In the genomic region with DNA sequence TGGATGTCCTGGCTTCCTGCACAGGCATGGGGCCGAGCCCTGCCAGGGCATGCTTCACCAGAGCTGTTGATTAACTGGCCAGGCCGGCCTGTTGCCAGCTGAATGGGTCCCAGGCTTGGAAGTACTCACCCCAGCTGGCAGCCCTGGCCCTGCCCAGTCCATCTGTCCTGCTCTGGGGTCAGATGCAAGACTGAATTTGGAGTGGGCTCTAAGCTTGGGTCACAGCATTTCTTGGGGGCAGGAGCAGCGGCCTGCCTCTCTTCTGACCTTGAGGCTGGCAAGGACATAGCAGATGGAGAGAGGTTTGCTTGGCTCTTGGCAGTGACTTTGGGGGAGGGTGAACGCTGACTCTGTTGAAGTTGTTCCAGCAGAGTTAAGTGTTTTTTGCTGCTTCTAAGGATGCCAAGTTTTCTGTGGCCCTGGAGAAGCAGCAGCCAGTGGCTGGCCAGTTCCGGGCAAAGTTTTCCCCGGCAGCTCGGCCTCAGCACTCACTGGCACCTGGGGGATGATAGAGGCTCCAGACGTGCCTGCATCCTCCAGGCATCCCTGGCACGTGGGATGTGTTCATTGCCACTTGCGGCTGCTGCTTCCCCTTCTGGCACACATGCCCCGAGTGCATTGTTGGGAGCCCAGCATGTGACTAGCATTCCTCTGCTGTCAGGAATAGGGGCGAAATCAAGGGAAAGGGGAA, we compare ENCODE assay signal across 9 cellular contexts. TPM values are rescaled to one million over a fixed set of nuclear protein-coding genes. Genes with fewer than 3 reads are reported as not detected.
DNase-seq lines count a peak whose midpoint lies in the region; ATAC-seq and TF ChIP-seq lines count a peak whose summit lies in the region.
"Had no signal": no experiment of that assay in that cellular context is flagged by ENCODE, and none has a peak within 500 bp of the region (broad histone marks: within the 10 kb centered on the region; RNA-seq: fewer than 3 reads in every experiment).

No MANE protein-coding gene starts in this region.

- no peaks in the 10 kb centered on the region for H3K27me3 ChIP-seq in esophagus squamous epithelium

- 48 to 63% methylated on average over 4 of the region's 12 CpGs for WGBS in esophagus squamous epithelium, 2 donors

- intact Hi-C loops in esophagus squamous epithelium (cut with DNase I) = no loop called here

- ATAC-seq in HG02678 (IDR thresholded peaks at IDR 0.05; ENCODE audit: unreplicated experiment) (no peak), GM21526 (IDR thresholded peaks at IDR 0.05; ENCODE audit: low FRiP score, unreplicated experiment) (no peak)

- peaks cover 0 to 30% (median 0%) of the 10 kb centered on the region in 3 donors for H3K36me3 ChIP-seq in esophagus squamous epithelium

- DNase-seq in LNCaP clone FGC (ENCODE audit: low read depth) (peak; percentile 50), esophagus squamous epithelium (lab: John Stamatoyannopoulos, UW) (no peak), mesenteric fat pad (ENCODE audit: low spot score) (peak; percentile 89), substantia nigra (lab: John Stamatoyannopoulos, UW) (peak in 46 of 49 donors; percentile 13 to 88 (median 66)), NCI-H2196 (lab: John Stamatoyannopoulos, UW; ENCODE audit: unreplicated experiment) (no peak)
- no peak for DNase-seq in activated T-cell treated with anti-CD3 and anti-CD28 coated beads, Interleukin-2, amount 50 U/mL, for 48 hours
- DNase-seq: DMS53 had no signal

- H3K4me3 ChIP-seq in LNCaP clone FGC (ENCODE audit: low read depth, low read length) = no peak overlapping the region
- no peak overlapping the region for H3K4me3 ChIP-seq in esophagus squamous epithelium

- H3K9me3 ChIP-seq in esophagus squamous epithelium = no peaks in the 10 kb centered on the region

- TF ChIP-seq POLR2A in esophagus squamous epithelium (IDR thresholded peaks at IDR 0.05) = no peak

- H3K27ac ChIP-seq in esophagus squamous epithelium (peak overlapping the region in 3 of 4 donors; percentile 29 to 83 (median 68)), substantia nigra (ENCODE audit: low read depth, low read length, poor library complexity, severe bottlenecking) (no peak overlapping the region)

- no peak for TF ChIP-seq CTCF in LNCaP clone FGC (IDR thresholded peaks at IDR 0.05; ENCODE audit: control insufficient read depth, extremely low read depth, insufficient read depth)
- TF ChIP-seq CTCF in esophagus squamous epithelium (IDR thresholded peaks at IDR 0.05) = no peak

- peaks cover 4 to 39% (median 19%) of the 10 kb centered on the region in 3 donors for H3K4me1 ChIP-seq in esophagus squamous epithelium

RNA-seq across cellular contexts. Expression of a gene that starts 22.9 kb away (rescaled TPM):
- total RNA-seq in esophagus squamous epithelium = 10 to 100 TPM in 3 of 4 donors, 1 to 10 TPM in 1; 3.9 to 13.0 (median 12.0) TPM
- 17.4 TPM for total RNA-seq in mesenteric fat pad

Comparison
In these comparisons a context has a peak if more than half of its experiments do, and no peak if none do; other contexts are left out.
1. DNase-seq: peak in LNCaP clone FGC (single experiment), mesenteric fat pad (single experiment) and substantia nigra (46 of 49); none in esophagus squamous epithelium (single experiment), NCI-H2196 (single experiment) and activated T-cell treated with anti-CD3 and anti-CD28 coated beads, Interleukin-2, amount 50 U/mL, for 48 hours (0 of 2).